12 cellular contexts compared by ENCODE assay signal in genomic region chr10:120508393-120508792, GRCh38. TPM values are rescaled to one million over a fixed set of nuclear protein-coding genes. Genes with fewer than 3 reads are reported as not detected.
A peak's percentile ranks its signal among the peaks of the same experiment; 100 is the strongest.
DNase-seq lines count a peak whose midpoint lies in the region; ATAC-seq, FAIRE-seq and TF ChIP-seq lines count a peak whose summit lies in the region.
"Had no signal": no experiment of that assay in that cellular context is flagged by ENCODE, and none has a peak within 500 bp of the region (broad histone marks: within the 10 kb centered on the region; RNA-seq: fewer than 3 reads in every experiment).

No MANE protein-coding gene starts in this region.

- H4K20me1 ChIP-seq in keratinocyte (ENCODE audit: control insufficient read depth, extremely low read depth, insufficient read depth, low read length) = no peaks in the 10 kb centered on the region

- DNase-seq in Daoy (ENCODE audit: low read depth) = peak; percentile 87
- peak; percentile 97 for DNase-seq in HT1080 (ENCODE audit: low read depth)
- DNase-seq in activated CD4-positive, alpha-beta memory T cell treated with anti-CD3 and anti-CD28 coated beads, Interleukin-2, amount 10 ng/mL, durations not matched to agents 7 days and 5 days = peak; percentile 25
- peak; percentile 90 for DNase-seq in keratinocyte (ENCODE audit: low read depth, low spot score)
- DNase-seq in heart left ventricle = no peak
- no peak for DNase-seq in mesothelial cell of epicardium (ENCODE audit: low spot score in 2 of 2, unreplicated experiment in 2 of 2)
- no peak for DNase-seq in A673 (ENCODE audit: low spot score)
- no peak for DNase-seq in SK-N-DZ (ENCODE audit: low spot score)
- DNase-seq: activated naive CD4-positive, alpha-beta T cell treated with anti-CD3 and anti-CD28 coated beads, Interleukin-2, amount 10 ng/mL, durations not matched to agents 7 days and 5 days; DMS53; NCI-H774 had no signal

- H3K36me3 Mint-ChIP-seq in activated CD4-positive, alpha-beta memory T cell treated with anti-CD3 and anti-CD28 coated beads, Interleukin-2, amount 10 ng/mL, durations not matched to agents 7 days and 5 days (ENCODE audit: low read depth) = no peaks in the 10 kb centered on the region
- no peaks in the 10 kb centered on the region for H3K36me3 Mint-ChIP-seq in mesothelial cell of epicardium
- H3K36me3 Mint-ChIP-seq: activated naive CD4-positive, alpha-beta T cell treated with anti-CD3 and anti-CD28 coated beads, Interleukin-2, amount 10 ng/mL, durations not matched to agents 7 days and 5 days had no signal

- H3K27me3 Mint-ChIP-seq in activated CD4-positive, alpha-beta memory T cell treated with anti-CD3 and anti-CD28 coated beads, Interleukin-2, amount 10 ng/mL, durations not matched to agents 7 days and 5 days = no peaks in the 10 kb centered on the region
- H3K27me3 Mint-ChIP-seq in mesothelial cell of epicardium (ENCODE audit: low read depth) = peaks cover 39% of the 10 kb centered on the region
- H3K27me3 Mint-ChIP-seq: activated naive CD4-positive, alpha-beta T cell treated with anti-CD3 and anti-CD28 coated beads, Interleukin-2, amount 10 ng/mL, durations not matched to agents 7 days and 5 days had no signal

- no peak overlapping the region for H3K4me3 Mint-ChIP-seq in activated CD4-positive, alpha-beta memory T cell treated with anti-CD3 and anti-CD28 coated beads, Interleukin-2, amount 10 ng/mL, durations not matched to agents 7 days and 5 days
- H3K4me3 Mint-ChIP-seq in mesothelial cell of epicardium = no peak overlapping the region
- H3K4me3 Mint-ChIP-seq: activated naive CD4-positive, alpha-beta T cell treated with anti-CD3 and anti-CD28 coated beads, Interleukin-2, amount 10 ng/mL, durations not matched to agents 7 days and 5 days; nephron had no signal

- H3K9ac ChIP-seq in keratinocyte (ENCODE audit: control insufficient read depth, extremely low read depth, insufficient read depth, low read length) = peak overlapping the region; percentile 50

- H3K79me2 ChIP-seq in keratinocyte (ENCODE audit: control insufficient read depth, insufficient read depth, low read length) = no peaks in the 10 kb centered on the region

- no peak for TF ChIP-seq CTCF in keratinocyte (optimal IDR thresholded peaks at IDR 0.05 in 1 of 3, IDR thresholded peaks at IDR 0.05 in 1 of 3, conservative IDR thresholded peaks at IDR 0.05 in 1 of 3; ENCODE audit: extremely low read depth in 1 of 3, insufficient read depth in 2 of 3, low read length in 3 of 3)
- no peak for TF ChIP-seq CTCF in heart left ventricle (IDR thresholded peaks at IDR 0.05)
- TF ChIP-seq CTCF in mesothelial cell of epicardium (IDR thresholded peaks at IDR 0.05; ENCODE audit: unreplicated experiment) = no peak
- TF ChIP-seq CTCF in A673 (conservative IDR thresholded peaks at IDR 0.05; ENCODE audit: low read depth, low read length) = no peak

- H3K27ac ChIP-seq in keratinocyte (ENCODE audit: control insufficient read depth, insufficient read depth, low read length) (peak overlapping the region; percentile 85), heart left ventricle (no peak overlapping the region), A673 (ENCODE audit: low read depth, low read length, poor library complexity, severe bottlenecking) (no peak overlapping the region)

- FAIRE-seq in keratinocyte (lab: Jason Lieb, UNC) = peak; percentile 99

- 68 to 80% (median 71%) methylated on average over 6 to 7 of the region's 7 CpGs for WGBS in heart left ventricle, 4 donors

- H3K4me1 ChIP-seq in keratinocyte (ENCODE audit: control insufficient read depth, extremely low read depth, insufficient read depth, low read length) (peaks cover 67% of the 10 kb centered on the region), heart left ventricle (no peaks in the 10 kb centered on the region), A673 (ENCODE audit: insufficient read depth, low read length, poor library complexity, severe bottlenecking) (no peaks in the 10 kb centered on the region)

- intact Hi-C loops in heart left ventricle (cut with DNase I) (no loop called here), A673 (cut with micrococcal nuclease; ENCODE audit: unreplicated experiment) (no loop called here)

- dilution Hi-C loops in keratinocyte (cut with MboI; ENCODE audit: extremely low pct_ligation_motif_present, low sequenced_read_pairs) = no loop called here

- POLR2A ChIA-PET in activated CD4-positive, alpha-beta memory T cell treated with anti-CD3 and anti-CD28 coated beads, Interleukin-2, amount 10 ng/mL, durations not matched to agents 7 days and 5 days (lab: Charles Lee) = no interaction called here
- POLR2A ChIA-PET in A673 (lab: Charles Lee; ENCODE audit: low non-redundant PET) = no interaction called here

- H3K9me3 Mint-ChIP-seq in activated CD4-positive, alpha-beta memory T cell treated with anti-CD3 and anti-CD28 coated beads, Interleukin-2, amount 10 ng/mL, durations not matched to agents 7 days and 5 days = no peaks in the 10 kb centered on the region
- peaks cover 3% of the 10 kb centered on the region for H3K9me3 Mint-ChIP-seq in mesothelial cell of epicardium
- H3K9me3 Mint-ChIP-seq: activated naive CD4-positive, alpha-beta T cell treated with anti-CD3 and anti-CD28 coated beads, Interleukin-2, amount 10 ng/mL, durations not matched to agents 7 days and 5 days; nephron had no signal

- no peak overlapping the region for H3K27ac Mint-ChIP-seq in activated CD4-positive, alpha-beta memory T cell treated with anti-CD3 and anti-CD28 coated beads, Interleukin-2, amount 10 ng/mL, durations not matched to agents 7 days and 5 days
- H3K27ac Mint-ChIP-seq in mesothelial cell of epicardium = no peak overlapping the region
- H3K27ac Mint-ChIP-seq: activated naive CD4-positive, alpha-beta T cell treated with anti-CD3 and anti-CD28 coated beads, Interleukin-2, amount 10 ng/mL, durations not matched to agents 7 days and 5 days; nephron had no signal

- H3K36me3 ChIP-seq in keratinocyte (ENCODE audit: control insufficient read depth in 2 of 2, extremely low read depth in 1 of 2, insufficient read depth in 2 of 2, low read length in 2 of 2) (no peaks in the 10 kb centered on the region), heart left ventricle (no peaks in the 10 kb centered on the region), A673 (ENCODE audit: insufficient read depth, low read length, poor library complexity, severe bottlenecking) (no peaks in the 10 kb centered on the region)

- H3K27me3 ChIP-seq in keratinocyte (ENCODE audit: control insufficient read depth, extremely low read depth, insufficient read depth, low read length) (no peaks in the 10 kb centered on the region), heart left ventricle (peaks cover 0 to 3% (median 0%) of the 10 kb centered on the region in 9 donors), A673 (replicated peaks; ENCODE audit: insufficient read depth, low read depth, low read length, poor library complexity) (no peaks in the 10 kb centered on the region)

- no peaks in the 10 kb centered on the region for H3K9me1 ChIP-seq in keratinocyte (ENCODE audit: control insufficient read depth, extremely low read depth, insufficient read depth, low read length)

- no peak for TF ChIP-seq POLR2A in heart left ventricle (IDR thresholded peaks at IDR 0.05)

- BruUV-seq in A673 (replicated peaks; lab: Mats Ljungman, UMichigan) = no TSS peak

- H3K4me2 ChIP-seq in keratinocyte (ENCODE audit: control insufficient read depth, extremely low read depth, insufficient read depth, low read depth, low read length) = peak overlapping the region; percentile 76

- no peak for ATAC-seq in heart left ventricle

- CTCF ChIA-PET in activated CD4-positive, alpha-beta memory T cell treated with anti-CD3 and anti-CD28 coated beads, Interleukin-2, amount 10 ng/mL, durations not matched to agents 7 days and 5 days (lab: Charles Lee) = no interaction called here
- CTCF ChIA-PET in A673 (lab: Charles Lee) = no interaction called here

- H3K9me3 ChIP-seq in keratinocyte (ENCODE audit: control insufficient read depth, low read depth, low read length) (no peaks in the 10 kb centered on the region), heart left ventricle (no peaks in the 10 kb centered on the region), A673 (ENCODE audit: low read depth, low read length, poor library complexity, severe bottlenecking) (no peaks in the 10 kb centered on the region)

- peak overlapping the region; percentile 35 for H2AFZ ChIP-seq in keratinocyte (ENCODE audit: control insufficient read depth, low read length)

- peaks cover 6% of the 10 kb centered on the region for H3K4me1 Mint-ChIP-seq in activated CD4-positive, alpha-beta memory T cell treated with anti-CD3 and anti-CD28 coated beads, Interleukin-2, amount 10 ng/mL, durations not matched to agents 7 days and 5 days
- peaks cover 20% of the 10 kb centered on the region for H3K4me1 Mint-ChIP-seq in mesothelial cell of epicardium
- H3K4me1 Mint-ChIP-seq: activated naive CD4-positive, alpha-beta T cell treated with anti-CD3 and anti-CD28 coated beads, Interleukin-2, amount 10 ng/mL, durations not matched to agents 7 days and 5 days had no signal

- H3K4me3 ChIP-seq in keratinocyte (ENCODE audit: control insufficient read depth in 2 of 3, extremely low read depth in 1 of 3, insufficient read depth in 2 of 3, low read depth in 1 of 3, low read length in 3 of 3) = peak overlapping the region in 1 of 3 experiments; percentile 30
- no peak overlapping the region for H3K4me3 ChIP-seq in heart left ventricle
- H3K4me3 ChIP-seq in A673 (ENCODE audit: low read depth, low read length, poor library complexity, severe bottlenecking) = no peak overlapping the region

RNA-seq across cellular contexts. Expression of gene PLPP4, which starts 51.4 kb away (rescaled TPM):
- 3.9 and 15.8 TPM in 2 replicates for total RNA-seq in Daoy (2014; rRNA removed; shearing (Covaris generic))
- total RNA-seq in HT1080 (2014; rRNA removed; shearing (Covaris generic)) = 27.6 and 47.7 TPM in 2 replicates
- polyA plus RNA-seq in HT1080 (2015; cell fraction: cytosol; rRNA removed) = 27.2 and 31.9 TPM in 2 replicates
- 25.2 and 26.9 TPM in 2 replicates for polyA plus RNA-seq in HT1080 (2015; cell fraction: nucleus; rRNA removed)
- not detected for total RNA-seq in activated CD4-positive, alpha-beta memory T cell treated with anti-CD3 and anti-CD28 coated beads, Interleukin-2, amount 10 ng/mL, durations not matched to agents 7 days and 5 days
- polyA plus RNA-seq in keratinocyte = 0.76 to 1.1 TPM (median 0.99 TPM) in 3 replicates
- not detected for polyA plus RNA-seq in keratinocyte (2011; ENCODE audit: low read depth)
- 1.4 and 1.6 TPM in 2 replicates for polyA plus RNA-seq in keratinocyte (2011; cell fraction: cytosol; rRNA removed)
- polyA plus RNA-seq in keratinocyte (2011; cell fraction: nucleus; rRNA removed) = 0.65 and 2.2 TPM in 2 replicates
- 0.34 and 0.89 TPM in 2 replicates for polyA plus RNA-seq in keratinocyte (2012; ENCODE audit: low replicate concordance)
- polyA minus RNA-seq in keratinocyte = 0.56 to 0.85 TPM (median 0.80 TPM) in 3 replicates
- polyA minus RNA-seq in keratinocyte (2011; cell fraction: cytosol; rRNA and poly(A)+ RNA removed) = not detected
- 1.2 TPM in 1 of 2 replicates, not detected in the other for polyA minus RNA-seq in keratinocyte (2011; cell fraction: nucleus; rRNA and poly(A)+ RNA removed)
- total RNA-seq in heart left ventricle = under 1 TPM in 1 of 9 donors, not detected in 8; 0.29 TPM
- polyA plus RNA-seq in heart left ventricle = not detected
- 7.4 to 8.8 TPM (median 8.7 TPM) in 3 replicates for total RNA-seq in mesothelial cell of epicardium
- not detected in 2 replicates for total RNA-seq in A673 (2021)
- 1.8 and 5.7 TPM in 2 replicates for polyA plus RNA-seq in SK-N-DZ (2014; cell fraction: cytosol; rRNA removed)
- polyA plus RNA-seq in SK-N-DZ (2014; cell fraction: nucleus; rRNA removed) = 0.98 and 2.2 TPM in 2 replicates

Comparison
In these comparisons a context has a peak if more than half of its experiments do, and no peak if none do; other contexts are left out.
1. DNase-seq: peak in Daoy (single experiment), HT1080 (single experiment), activated CD4-positive, alpha-beta memory T cell treated with anti-CD3 and anti-CD28 coated beads, Interleukin-2, amount 10 ng/mL, durations not matched to agents 7 days and 5 days (single experiment) and keratinocyte (single experiment); none in heart left ventricle (0 of 5), mesothelial cell of epicardium (0 of 2), A673 (single experiment) and SK-N-DZ (single experiment).